21 cellular contexts compared by ENCODE assay signal in genomic region chr1:26797627-26798026, GRCh38. TPM values are rescaled to one million over a fixed set of nuclear protein-coding genes. Genes with fewer than 3 reads are reported as not detected.
DNase-seq lines count a peak whose midpoint lies in the region; ATAC-seq, FAIRE-seq and TF ChIP-seq lines count a peak whose summit lies in the region.
"Had no signal": no experiment of that assay in that cellular context is flagged by ENCODE, and none has a peak within 500 bp of the region (broad histone marks: within the 10 kb centered on the region; RNA-seq: fewer than 3 reads in every experiment).

No MANE protein-coding gene starts in this region.

- TF ChIP-seq POLR2A in testis (IDR thresholded peaks at IDR 0.05): no peak

- H4K20me1 ChIP-seq in BLaER1 treated with 17β-estradiol and CSF1 and Interleukin-3, amounts not matched to agents 10 nM and 100 nM: no peaks in the 10 kb centered on the region

- no peaks in the 10 kb centered on the region for H3K9me3 ChIP-seq in BLaER1 treated with 17β-estradiol and CSF1 and Interleukin-3, amounts not matched to agents 10 nM and 100 nM (replicated peaks in 1 of 11)
- no peaks in the 10 kb centered on the region for H3K9me3 ChIP-seq in CD8-positive, alpha-beta memory T cell (ENCODE audit: low read length)
- H3K9me3 ChIP-seq in testis: no peaks in the 10 kb centered on the region
- H3K9me3 ChIP-seq: gastroesophageal sphincter, ovary, suprapubic skin had no signal

- no peaks in the 10 kb centered on the region for H3K27me3 Mint-ChIP-seq in CD8-positive, alpha-beta memory T cell
- H3K27me3 Mint-ChIP-seq in activated naive CD8-positive, alpha-beta T cell treated with anti-CD3 and anti-CD28 coated beads, Interleukin-2, amount 10 ng/mL, durations not matched to agents 7 days and 5 days: no peaks in the 10 kb centered on the region
- no peaks in the 10 kb centered on the region for H3K27me3 Mint-ChIP-seq in naive thymus-derived CD8-positive, alpha-beta T cell
- H3K27me3 Mint-ChIP-seq: activated B cell treated with CpG ODN at 0.5 μM for 24 hours, IgD-negative memory B cell had no signal

- POLR2A ChIA-PET in CD8-positive, alpha-beta memory T cell (lab: Charles Lee): no interaction called here
- POLR2A ChIA-PET in activated naive CD8-positive, alpha-beta T cell treated with anti-CD3 and anti-CD28 coated beads, Interleukin-2, amount 10 ng/mL, durations not matched to agents 7 days and 5 days (lab: Charles Lee): interaction anchor here (2.2 kb wide), 1 partner anchor 9 kb away, joined by 10 read pairs; the partner anchor contains the start of gene PIGV
- POLR2A ChIA-PET in naive thymus-derived CD8-positive, alpha-beta T cell (lab: Charles Lee): interaction anchor here (0.5 kb wide), 2 partner anchors 49 to 115 kb away, joined by 3 to 4 read pairs; no protein-coding TSS in a partner anchor

- WGBS in testis, 2 donors: 79 to 89% methylated on average over 2 of the region's 2 CpGs

- peaks cover 44 to 67% (median 62%) of the 10 kb centered on the region in 3 donors for H3K4me1 Mint-ChIP-seq in CD8-positive, alpha-beta memory T cell
- peaks cover 47% of the 10 kb centered on the region for H3K4me1 Mint-ChIP-seq in activated naive CD8-positive, alpha-beta T cell treated with anti-CD3 and anti-CD28 coated beads, Interleukin-2, amount 10 ng/mL, durations not matched to agents 7 days and 5 days
- H3K4me1 Mint-ChIP-seq in naive thymus-derived CD8-positive, alpha-beta T cell: peaks cover 27 to 48% (median 43%) of the 10 kb centered on the region in 4 donors

- peaks cover 0 to 46% (median 23%) of the 10 kb centered on the region in 3 donors for H3K36me3 Mint-ChIP-seq in CD8-positive, alpha-beta memory T cell
- H3K36me3 Mint-ChIP-seq in activated naive CD8-positive, alpha-beta T cell treated with anti-CD3 and anti-CD28 coated beads, Interleukin-2, amount 10 ng/mL, durations not matched to agents 7 days and 5 days: peaks cover 42% of the 10 kb centered on the region
- peaks cover 0 to 47% (median 3%) of the 10 kb centered on the region in 3 donors for H3K36me3 Mint-ChIP-seq in naive thymus-derived CD8-positive, alpha-beta T cell

- CTCF ChIA-PET in CD8-positive, alpha-beta memory T cell (lab: Charles Lee): interaction anchor here (0.6 to 3.8 kb wide), 5 partner anchors 9 to 196 kb away, joined by 3 to 17 read pairs (median 3); no protein-coding TSS in a partner anchor

- peak overlapping the region in 9 of 11 experiments; percentile 26 to 79 (median 64); a peak in 18 of 22 replicates for H3K4me2 ChIP-seq in BLaER1 treated with 17β-estradiol and CSF1 and Interleukin-3, amounts not matched to agents 10 nM and 100 nM

- H3K4me1 ChIP-seq in BLaER1 treated with 17β-estradiol and CSF1 and Interleukin-3, amounts not matched to agents 10 nM and 100 nM: peaks cover 12 to 35% (median 19%) of the 10 kb centered on the region in 10 experiments
- H3K4me1 ChIP-seq in CD8-positive, alpha-beta memory T cell (ENCODE audit: insufficient read depth, low read length): peaks cover 37% of the 10 kb centered on the region
- peaks cover 11% of the 10 kb centered on the region for H3K4me1 ChIP-seq in testis

- H3K4me3 Mint-ChIP-seq in CD8-positive, alpha-beta memory T cell: no peak overlapping the region
- no peak overlapping the region for H3K4me3 Mint-ChIP-seq in activated naive CD8-positive, alpha-beta T cell treated with anti-CD3 and anti-CD28 coated beads, Interleukin-2, amount 10 ng/mL, durations not matched to agents 7 days and 5 days
- H3K4me3 Mint-ChIP-seq in naive thymus-derived CD8-positive, alpha-beta T cell: no peak overlapping the region
- H3K4me3 Mint-ChIP-seq: activated B cell treated with CpG ODN at 0.5 μM for 24 hours, IgD-negative memory B cell had no signal

- H3K4me3 ChIP-seq in BLaER1 treated with 17β-estradiol and CSF1 and Interleukin-3, amounts not matched to agents 10 nM and 100 nM: no peak overlapping the region
- no peak overlapping the region for H3K4me3 ChIP-seq in CD8-positive, alpha-beta memory T cell (ENCODE audit: low read length)
- no peak overlapping the region for H3K4me3 ChIP-seq in testis
- H3K4me3 ChIP-seq: gastroesophageal sphincter, ovary, skin epidermis, suprapubic skin had no signal

- intact Hi-C loops in testis (cut with DNase I; ENCODE audit: low total_unique reads): no loop called here

- peak overlapping the region in 3 of 11 experiments; percentile 9 to 34 (median 10); a peak in 4 of 22 replicates for H3K27ac ChIP-seq in BLaER1 treated with 17β-estradiol and CSF1 and Interleukin-3, amounts not matched to agents 10 nM and 100 nM
- no peak overlapping the region for H3K27ac ChIP-seq in CD8-positive, alpha-beta memory T cell (ENCODE audit: low read depth, low read length)
- H3K27ac ChIP-seq in testis: no peak overlapping the region
- H3K27ac ChIP-seq: ovary, suprapubic skin had no signal

- DNase-seq in CD8-positive, alpha-beta memory T cell: no peak
- no peak for DNase-seq in activated naive CD8-positive, alpha-beta T cell treated with anti-CD3 and anti-CD28 coated beads, Interleukin-2, amount 10 ng/mL, durations not matched to agents 7 days and 5 days
- DNase-seq in naive thymus-derived CD8-positive, alpha-beta T cell: no peak
- DNase-seq in dedifferentiated amniotic fluid mesenchymal stem cell (ENCODE audit: extremely low spot score) (no peak), testis (no peak), HTR-8/SVneo (ENCODE audit: insufficient read length, low spot score) (no peak)
- DNase-seq: activated B cell treated with CpG ODN at 0.5 μM for 24 hours; activated naive CD4-positive, alpha-beta T cell treated with Interleukin-2 at 50 U/mL for 16 hours; AML-193; H7; NCI-H187 treated with DMSO at 0.1 percent for 48 hours; NCI-H446; ovary; stimulated activated CD4-positive, alpha-beta T cell treated with anti-CD3 and anti-CD28 coated beads, Interleukin-4, amount 100 ng/mL, for 1 hour had no signal

- 0 out of 22 replicates have a peak overlapping the region, but pooled peaks of 1 of the 11 experiments have one; percentile 19 for H3K9ac ChIP-seq in BLaER1 treated with 17β-estradiol and CSF1 and Interleukin-3, amounts not matched to agents 10 nM and 100 nM

- H3K27ac Mint-ChIP-seq in CD8-positive, alpha-beta memory T cell: peak overlapping the region; percentile 63 to 97 (median 85)
- H3K27ac Mint-ChIP-seq in activated naive CD8-positive, alpha-beta T cell treated with anti-CD3 and anti-CD28 coated beads, Interleukin-2, amount 10 ng/mL, durations not matched to agents 7 days and 5 days: peak overlapping the region; percentile 81
- peak overlapping the region; percentile 11 to 97 (median 74) for H3K27ac Mint-ChIP-seq in naive thymus-derived CD8-positive, alpha-beta T cell
- H3K27ac Mint-ChIP-seq: activated B cell treated with CpG ODN at 0.5 μM for 24 hours, IgD-negative memory B cell had no signal

- FAIRE-seq in HTR-8/SVneo (lab: Jason Lieb, UNC): no peak

- no peak for ATAC-seq in activated naive CD8-positive, alpha-beta T cell treated with anti-CD3 and anti-CD28 coated beads, Interleukin-2, amount 10 ng/mL, durations not matched to agents 7 days and 5 days (ENCODE audit: low read depth)
- no peak for ATAC-seq in naive thymus-derived CD8-positive, alpha-beta T cell
- no peak for ATAC-seq in GM18861 (IDR thresholded peaks at IDR 0.05; ENCODE audit: unreplicated experiment)
- ATAC-seq: gastroesophageal sphincter, left lobe of liver had no signal

- peaks cover 0 to 33% (median 17%) of the 10 kb centered on the region in 11 experiments; a peak in 14 of 22 replicates for H3K36me3 ChIP-seq in BLaER1 treated with 17β-estradiol and CSF1 and Interleukin-3, amounts not matched to agents 10 nM and 100 nM
- peaks cover 13% of the 10 kb centered on the region for H3K36me3 ChIP-seq in CD8-positive, alpha-beta memory T cell (ENCODE audit: insufficient read depth, low read length)
- H3K36me3 ChIP-seq in testis (ENCODE audit: low read depth, missing control alignments): no peaks in the 10 kb centered on the region
- H3K36me3 ChIP-seq: ovary had no signal

- H3K27me3 ChIP-seq in BLaER1 treated with 17β-estradiol and CSF1 and Interleukin-3, amounts not matched to agents 10 nM and 100 nM: no peaks in the 10 kb centered on the region
- no peaks in the 10 kb centered on the region for H3K27me3 ChIP-seq in CD8-positive, alpha-beta memory T cell (ENCODE audit: insufficient read depth, low read length, poor library complexity, severe bottlenecking)
- H3K27me3 ChIP-seq in testis: no peaks in the 10 kb centered on the region
- H3K27me3 ChIP-seq: gastroesophageal sphincter, ovary, suprapubic skin had no signal

- no peak for TF ChIP-seq CTCF in testis (IDR thresholded peaks at IDR 0.05)

- H3K9me3 Mint-ChIP-seq in CD8-positive, alpha-beta memory T cell: no peaks in the 10 kb centered on the region
- H3K9me3 Mint-ChIP-seq in activated naive CD8-positive, alpha-beta T cell treated with anti-CD3 and anti-CD28 coated beads, Interleukin-2, amount 10 ng/mL, durations not matched to agents 7 days and 5 days: peaks cover 2% of the 10 kb centered on the region
- H3K9me3 Mint-ChIP-seq in naive thymus-derived CD8-positive, alpha-beta T cell: no peaks in the 10 kb centered on the region
- H3K9me3 Mint-ChIP-seq: activated B cell treated with CpG ODN at 0.5 μM for 24 hours, IgD-negative memory B cell had no signal

RNA-seq across cellular contexts. Expression of gene PIGV, which starts 9.9 kb away (rescaled TPM):
- total RNA-seq in CD8-positive, alpha-beta memory T cell: 10 to 100 TPM; 23.6 to 24.9 TPM
- polyA plus RNA-seq in CD8-positive, alpha-beta memory T cell: 19.1 TPM
- 10 to 100 TPM; 21.5 TPM for total RNA-seq in activated naive CD8-positive, alpha-beta T cell treated with anti-CD3 and anti-CD28 coated beads, Interleukin-2, amount 10 ng/mL, durations not matched to agents 7 days and 5 days
- 10 to 100 TPM; 25.2 to 27.2 TPM for total RNA-seq in naive thymus-derived CD8-positive, alpha-beta T cell
- polyA plus RNA-seq in naive thymus-derived CD8-positive, alpha-beta T cell: 10 to 100 TPM in 1 of 3 donors, 1 to 10 TPM in 2; 8.2 to 14.4 (median 9.6) TPM
- total RNA-seq in testis: 10 to 100 TPM; 47.6 to 52.5 TPM
- polyA plus RNA-seq in testis (ENCODE audit: insufficient read depth, low read depth, low replicate concordance): 101 TPM

RNA-seq across cellular contexts. Expression of gene ZDHHC18, which starts 28.9 kb away (rescaled TPM):
- 10 to 100 TPM; 61.5 to 66.0 TPM for total RNA-seq in CD8-positive, alpha-beta memory T cell
- 21.7 TPM for polyA plus RNA-seq in CD8-positive, alpha-beta memory T cell
- 10 to 100 TPM; 52.9 TPM for total RNA-seq in activated naive CD8-positive, alpha-beta T cell treated with anti-CD3 and anti-CD28 coated beads, Interleukin-2, amount 10 ng/mL, durations not matched to agents 7 days and 5 days
- 10 to 100 TPM; 29.9 to 37.4 TPM for total RNA-seq in naive thymus-derived CD8-positive, alpha-beta T cell
- polyA plus RNA-seq in naive thymus-derived CD8-positive, alpha-beta T cell: 10 to 100 TPM in 2 of 3 donors, 1 to 10 TPM in 1; 4.6 to 17.2 (median 12.8) TPM
- 10 to 100 TPM; 20.6 to 30.7 TPM for total RNA-seq in testis
- polyA plus RNA-seq in testis (ENCODE audit: insufficient read depth, low read depth, low replicate concordance): 17.9 TPM
